8 cellular contexts compared by ENCODE assay signal in genomic region chr12:110741795-110742717, GRCh38. TPM values are rescaled to one million over a fixed set of nuclear protein-coding genes. Genes with fewer than 3 reads are reported as not detected.
A peak's percentile ranks its signal among the peaks of the same experiment; 100 is the strongest.
DNase-seq lines count a peak whose midpoint lies in the region; ATAC-seq and TF ChIP-seq lines count a peak whose summit lies in the region.

No MANE protein-coding gene starts in this region.

- peaks cover 26% of the 10 kb centered on the region for H3K79me2 ChIP-seq in parathyroid adenoma

- H3K4me3 Mint-ChIP-seq in activated naive CD4-positive, alpha-beta T cell treated with anti-CD3 and anti-CD28 coated beads, Interleukin-2, amount 10 ng/mL, durations not matched to agents 7 days and 5 days, result peak overlapping the region; percentile 99

- no peak for TF ChIP-seq CTCF in parathyroid adenoma (IDR thresholded peaks at IDR 0.05)

- intact Hi-C loops in Right ventricle myocardium superior (cut with DNase I), result no loop called here

- H2AFZ ChIP-seq in parathyroid adenoma, result peak overlapping the region; percentile 100

- no peaks in the 10 kb centered on the region for H3K36me3 ChIP-seq in parathyroid adenoma (ENCODE audit: control insufficient read depth, insufficient read depth, low read length)

- H3K9me3 Mint-ChIP-seq in activated naive CD4-positive, alpha-beta T cell treated with anti-CD3 and anti-CD28 coated beads, Interleukin-2, amount 10 ng/mL, durations not matched to agents 7 days and 5 days, result no peaks in the 10 kb centered on the region

- H3K27ac ChIP-seq in parathyroid adenoma, result peak overlapping the region; percentile 84

- H3K4me1 Mint-ChIP-seq in activated naive CD4-positive, alpha-beta T cell treated with anti-CD3 and anti-CD28 coated beads, Interleukin-2, amount 10 ng/mL, durations not matched to agents 7 days and 5 days, result peaks cover 48% of the 10 kb centered on the region

- H3K4me1 ChIP-seq in parathyroid adenoma, result peaks cover 12% of the 10 kb centered on the region

- CTCF ChIA-PET in activated naive CD4-positive, alpha-beta T cell treated with anti-CD3 and anti-CD28 coated beads, Interleukin-2, amount 10 ng/mL, durations not matched to agents 7 days and 5 days (lab: Charles Lee), result interaction anchor here (1.1 to 1.3 kb wide), 3 partner anchors 31 to 146 kb away, joined by 3 to 6 read pairs (median 5); no protein-coding TSS in a partner anchor

- H3K9me3 ChIP-seq in parathyroid adenoma (ENCODE audit: control insufficient read depth, low read length), result no peaks in the 10 kb centered on the region

- peak; percentile 3 to 4 for ATAC-seq in activated CD4-positive, CD25-positive, alpha-beta regulatory T cell treated with anti-CD3 and anti-CD28 coated beads, Interleukin-2, amount 50 U/mL, for 24 hours
- ATAC-seq in HG02840 (IDR thresholded peaks at IDR 0.05; ENCODE audit: low FRiP score, unreplicated experiment) (peak; percentile 12), Right ventricle myocardium superior (ENCODE audit: poor library complexity) (peak; percentile 23), GM19463 (IDR thresholded peaks at IDR 0.05; ENCODE audit: unreplicated experiment) (no peak)

- H3K36me3 Mint-ChIP-seq in activated naive CD4-positive, alpha-beta T cell treated with anti-CD3 and anti-CD28 coated beads, Interleukin-2, amount 10 ng/mL, durations not matched to agents 7 days and 5 days, result peaks cover 25% of the 10 kb centered on the region

- H3K27ac Mint-ChIP-seq in activated naive CD4-positive, alpha-beta T cell treated with anti-CD3 and anti-CD28 coated beads, Interleukin-2, amount 10 ng/mL, durations not matched to agents 7 days and 5 days, result peak overlapping the region; percentile 98

- H3K4me2 ChIP-seq in parathyroid adenoma (ENCODE audit: low read length), result peak overlapping the region; percentile 62

- H3K27me3 ChIP-seq in parathyroid adenoma (ENCODE audit: control insufficient read depth, insufficient read depth, low read length), result no peaks in the 10 kb centered on the region

- DNase-seq in activated CD4-positive, CD25-positive, alpha-beta regulatory T cell treated with anti-CD3 and anti-CD28 coated beads, Interleukin-2, amount 50 U/mL, for 72 hours, result no peak
- DNase-seq in NCI-H2227 treated with DMSO at 0.1 percent for 48 hours (lab: John Stamatoyannopoulos, UW), result peak; percentile 23
- DNase-seq in activated naive CD4-positive, alpha-beta T cell treated with anti-CD3 and anti-CD28 coated beads, Interleukin-2, amount 10 ng/mL, durations not matched to agents 7 days and 5 days, result peak; percentile 48
- no peak for DNase-seq in Right ventricle myocardium superior

- peak overlapping the region; percentile 95 for H3K9ac ChIP-seq in parathyroid adenoma

- H3K27me3 Mint-ChIP-seq in activated naive CD4-positive, alpha-beta T cell treated with anti-CD3 and anti-CD28 coated beads, Interleukin-2, amount 10 ng/mL, durations not matched to agents 7 days and 5 days, result peaks cover 6% of the 10 kb centered on the region

- H3K4me3 ChIP-seq in parathyroid adenoma (ENCODE audit: low read depth, low read length), result peak overlapping the region; percentile 86

RNA-seq across cellular contexts. Expression of gene PPP1CC, which starts 0.6 kb away (rescaled TPM):
- 175 TPM for total RNA-seq in Right ventricle myocardium superior

RNA-seq across cellular contexts. Expression of gene HVCN1, which starts 53.1 kb away (rescaled TPM):
- 11.9 TPM for total RNA-seq in Right ventricle myocardium superior

Comparison
In these comparisons a context has a peak if more than half of its experiments do, and no peak if none do; other contexts are left out.
1. DNase-seq: peak in NCI-H2227 treated with DMSO at 0.1 percent for 48 hours (single experiment) and activated naive CD4-positive, alpha-beta T cell treated with anti-CD3 and anti-CD28 coated beads, Interleukin-2, amount 10 ng/mL, durations not matched to agents 7 days and 5 days (single experiment); none in activated CD4-positive, CD25-positive, alpha-beta regulatory T cell treated with anti-CD3 and anti-CD28 coated beads, Interleukin-2, amount 50 U/mL, for 72 hours (single experiment) and Right ventricle myocardium superior (single experiment).